ENCODE assay signal across 10 cellular contexts in genomic region chr3:59235221-59236012, GRCh38.
DNase-seq lines count a peak whose midpoint lies in the region; ATAC-seq lines count a peak whose summit lies in the region.
"Had no signal": no experiment of that assay in that cellular context is flagged by ENCODE, and none has a peak within 500 bp of the region (broad histone marks: within the 10 kb centered on the region; RNA-seq: fewer than 3 reads in every experiment).

No MANE protein-coding gene starts in this region.

- H3K27ac Mint-ChIP-seq in activated CD4-positive, alpha-beta memory T cell treated with anti-CD3 and anti-CD28 coated beads for 36 hours, result no peak overlapping the region

- H3K9me3 Mint-ChIP-seq in activated CD4-positive, alpha-beta memory T cell treated with anti-CD3 and anti-CD28 coated beads for 36 hours, result peaks cover 18% of the 10 kb centered on the region

- intact Hi-C loops in activated CD4-positive, alpha-beta memory T cell treated with anti-CD3 and anti-CD28 coated beads for 36 hours (cut with micrococcal nuclease), result loop anchor here (1.0 to 2.0 kb wide), 5 partner anchors 52 to 331 kb away; no protein-coding TSS in a partner anchor

- peaks cover 8% of the 10 kb centered on the region for H3K36me3 Mint-ChIP-seq in activated CD4-positive, alpha-beta memory T cell treated with anti-CD3 and anti-CD28 coated beads for 36 hours

- peak; percentile 94 for ATAC-seq in HG02610 (IDR thresholded peaks at IDR 0.05; ENCODE audit: unreplicated experiment)
- peak; percentile 81 for ATAC-seq in stimulated activated naive CD8-positive, alpha-beta T cell treated with anti-CD3 and anti-CD28 coated beads, Interleukin-15, Interleukin-2, amounts not matched to agents 100 U/mL and 50 U/mL, for 24 hours
- ATAC-seq: left cardiac atrium had no signal

- H3K27me3 Mint-ChIP-seq in activated CD4-positive, alpha-beta memory T cell treated with anti-CD3 and anti-CD28 coated beads for 36 hours, result peaks cover 15% of the 10 kb centered on the region

- CTCF ChIA-PET in activated CD4-positive, alpha-beta memory T cell treated with anti-CD3 and anti-CD28 coated beads for 36 hours (lab: Charles Lee), result interaction anchor here (0.8 to 1.6 kb wide), 5 partner anchors 24 to 623 kb away, joined by 3 to 7 read pairs (median 3); no protein-coding TSS in a partner anchor

- DNase-seq in stimulated activated CD4-positive, alpha-beta T cell treated with anti-CD3 and anti-CD28 coated beads, Interleukin-15, amount 100 ng/mL, for 24 hours, result peak; percentile 25
- DNase-seq in stimulated activated CD4-positive, alpha-beta T cell treated with anti-CD3 and anti-CD28 coated beads, Interleukin-12 subunit alpha, Interleukin-12 subunit beta, amount 100 ng/mL, for 4 hours, result no peak
- DNase-seq in activated CD4-positive, alpha-beta memory T cell treated with anti-CD3 and anti-CD28 coated beads for 36 hours, result peak; percentile 71
- peak; percentile 19 for DNase-seq in stimulated activated naive CD8-positive, alpha-beta T cell treated with anti-CD3 and anti-CD28 coated beads, Interleukin-15, Interleukin-2, amounts not matched to agents 100 U/mL and 50 U/mL, for 24 hours
- DNase-seq in GM19240 (ENCODE audit: insufficient read length, low spot score) (no peak), amygdala (lab: John Stamatoyannopoulos, UW) (no peak), NCI-H146 treated with DMSO at 0.1 percent for 48 hours (lab: John Stamatoyannopoulos, UW; ENCODE audit: unreplicated experiment) (no peak)
- DNase-seq: left cardiac atrium, posterior cingulate gyrus had no signal

- POLR2A ChIA-PET in activated CD4-positive, alpha-beta memory T cell treated with anti-CD3 and anti-CD28 coated beads for 36 hours (lab: Charles Lee), result interaction anchor here (1.0 to 1.1 kb wide), 2 partner anchors 51 to 151 kb away, joined by 3 to 4 read pairs; no protein-coding TSS in a partner anchor

- no peak overlapping the region for H3K4me3 Mint-ChIP-seq in activated CD4-positive, alpha-beta memory T cell treated with anti-CD3 and anti-CD28 coated beads for 36 hours

- peaks cover 19% of the 10 kb centered on the region for H3K4me1 Mint-ChIP-seq in activated CD4-positive, alpha-beta memory T cell treated with anti-CD3 and anti-CD28 coated beads for 36 hours (ENCODE audit: low read depth)

Comparison
In these comparisons a context has a peak if more than half of its experiments do, and no peak if none do; other contexts are left out.
1. DNase-seq: peak in stimulated activated CD4-positive, alpha-beta T cell treated with anti-CD3 and anti-CD28 coated beads, Interleukin-15, amount 100 ng/mL, for 24 hours (single experiment), activated CD4-positive, alpha-beta memory T cell treated with anti-CD3 and anti-CD28 coated beads for 36 hours (single experiment) and stimulated activated naive CD8-positive, alpha-beta T cell treated with anti-CD3 and anti-CD28 coated beads, Interleukin-15, Interleukin-2, amounts not matched to agents 100 U/mL and 50 U/mL, for 24 hours (single experiment); none in stimulated activated CD4-positive, alpha-beta T cell treated with anti-CD3 and anti-CD28 coated beads, Interleukin-12 subunit alpha, Interleukin-12 subunit beta, amount 100 ng/mL, for 4 hours (single experiment), GM19240 (single experiment), amygdala (0 of 56) and NCI-H146 treated with DMSO at 0.1 percent for 48 hours (single experiment).